Comparison of ENCODE assay signal across 30 cellular contexts in the genomic region with DNA sequence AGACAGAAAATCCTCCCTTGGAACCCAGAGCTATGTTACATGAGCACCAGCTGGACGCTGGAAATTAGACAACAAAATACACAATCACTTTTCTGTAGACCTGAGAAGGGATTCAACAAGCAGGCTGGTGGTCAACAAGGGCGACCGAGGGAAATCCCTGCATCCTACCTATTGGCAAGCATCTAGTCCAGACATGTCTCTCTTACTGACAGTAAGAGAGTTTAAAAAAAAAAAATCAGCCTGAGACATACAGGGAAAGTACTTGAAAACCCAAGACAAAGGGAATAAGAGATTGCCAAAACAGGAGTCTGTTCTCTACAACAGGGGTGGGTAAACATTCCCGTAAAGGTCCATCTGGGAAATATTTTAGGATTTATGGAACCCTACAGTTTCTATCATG.
"Had no signal": no experiment of that assay in that cellular context is flagged by ENCODE, and none has a peak within 500 bp of the region (broad histone marks: within the 10 kb centered on the region; RNA-seq: fewer than 3 reads in every experiment).

No MANE protein-coding gene starts in this region.

- H3K4me3 Mint-ChIP-seq: activated CD4-positive, alpha-beta T cell treated with anti-CD3 and anti-CD28 coated beads, Interleukin-2, amount 10 ng/mL, durations not matched to agents 7 days and 5 days; activated CD8-positive, alpha-beta T cell treated with anti-CD3 and anti-CD28 coated beads for 36 hours; activated T-cell treated with anti-CD3 and anti-CD28 coated beads, Interleukin-2, amount 50 U/mL, for 4 hours; activated T-helper 17 cell treated with anti-CD3 and anti-CD28 coated beads, Interleukin-2, amount 50 U/mL, for 72 hours; naive B cell; nephron progenitor cell; T-helper 17 cell; type B pancreatic cell had no signal

- H3K4me3 ChIP-seq: esophagus muscularis mucosa, heart right ventricle, left ventricle myocardium inferior, lung, ovary, right lobe of liver, thoracic aorta, uterus had no signal

- H3K4me1 ChIP-seq: heart right ventricle, left ventricle myocardium inferior, right lobe of liver, uterus had no signal

- H3K4me1 Mint-ChIP-seq: activated T-helper 17 cell treated with anti-CD3 and anti-CD28 coated beads, Interleukin-2, amount 50 U/mL, for 72 hours; naive B cell; T-helper 17 cell had no signal

- H3K9me3 ChIP-seq: esophagus muscularis mucosa, heart right ventricle, left ventricle myocardium inferior, ovary, right lobe of liver, thoracic aorta, uterus had no signal

- H3K36me3 Mint-ChIP-seq: naive B cell, type B pancreatic cell had no signal

- DNase-seq: activated CD4-positive, alpha-beta T cell treated with anti-CD3 and anti-CD28 coated beads, Interleukin-2, amount 10 ng/mL, durations not matched to agents 7 days and 5 days; activated CD4-positive, CD25-positive, alpha-beta regulatory T cell treated with anti-CD3 and anti-CD28 coated beads, Interleukin-2, amount 50 U/mL, for 72 hours; activated CD8-positive, alpha-beta T cell treated with anti-CD3 and anti-CD28 coated beads for 36 hours; activated gamma-delta T cell treated with Interleukin-2 at 50 U/mL for 16 hours; activated naive CD4-positive, alpha-beta T cell treated with anti-CD3 and anti-CD28 coated beads, Interleukin-2, amount 50 U/mL, for 16 hours; activated T-cell treated with anti-CD3 and anti-CD28 coated beads, Interleukin-2, amount 50 U/mL, for 4 hours; amniotic stem cell; brain microvascular endothelial cell; central memory CD4-positive, alpha-beta T cell; foreskin melanocyte; heart right ventricle; left ventricle myocardium inferior; naive B cell; nephron progenitor cell; ovary; right lobe of liver; stimulated activated CD4-positive, alpha-beta T cell treated with anti-CD3 and anti-CD28 coated beads, Interleukin-12 subunit alpha, Interleukin-12 subunit beta, amount 100 ng/mL, for 4 hours; stimulated activated CD4-positive, alpha-beta T cell treated with anti-CD3 and anti-CD28 coated beads, Interleukin-4, amount 100 ng/mL, for 1 hour; stimulated activated naive CD8-positive, alpha-beta T cell treated with anti-CD3 and anti-CD28 coated beads, Interleukin-15, Interleukin-2, amounts not matched to agents 100 U/mL and 50 U/mL, for 24 hours; T-helper 17 cell; uterus had no signal

- H3K27ac ChIP-seq: brain microvascular endothelial cell, esophagus muscularis mucosa, heart right ventricle, left ventricle myocardium inferior, ovary, right lobe of liver, thoracic aorta, uterus had no signal

- H3K27ac Mint-ChIP-seq: activated CD4-positive, alpha-beta T cell treated with anti-CD3 and anti-CD28 coated beads, Interleukin-2, amount 10 ng/mL, durations not matched to agents 7 days and 5 days; activated CD8-positive, alpha-beta T cell treated with anti-CD3 and anti-CD28 coated beads for 36 hours; activated T-helper 17 cell treated with anti-CD3 and anti-CD28 coated beads, Interleukin-2, amount 50 U/mL, for 72 hours; naive B cell; progenitor cell of endocrine pancreas; T-helper 17 cell; type B pancreatic cell had no signal

- H3K27me3 ChIP-seq: brain microvascular endothelial cell, esophagus muscularis mucosa, heart right ventricle, ovary, right lobe of liver, uterus had no signal

- H3K9me3 Mint-ChIP-seq: activated CD4-positive, alpha-beta T cell treated with anti-CD3 and anti-CD28 coated beads, Interleukin-2, amount 10 ng/mL, durations not matched to agents 7 days and 5 days; activated CD8-positive, alpha-beta T cell treated with anti-CD3 and anti-CD28 coated beads for 36 hours; activated T-cell treated with anti-CD3 and anti-CD28 coated beads, Interleukin-2, amount 50 U/mL, for 4 hours; activated T-helper 17 cell treated with anti-CD3 and anti-CD28 coated beads, Interleukin-2, amount 50 U/mL, for 72 hours; type B pancreatic cell had no signal

- H3K27me3 Mint-ChIP-seq: activated CD4-positive, alpha-beta T cell treated with anti-CD3 and anti-CD28 coated beads, Interleukin-2, amount 10 ng/mL, durations not matched to agents 7 days and 5 days; progenitor cell of endocrine pancreas had no signal

- H3K36me3 ChIP-seq: brain microvascular endothelial cell, esophagus muscularis mucosa, heart right ventricle, left ventricle myocardium inferior, ovary, right lobe of liver, thoracic aorta, uterus had no signal

- FAIRE-seq: astrocyte, endothelial cell of umbilical vein, islet of Langerhans had no signal
